Comparison of ENCODE assay signal across 12 cellular contexts in the genomic region with DNA sequence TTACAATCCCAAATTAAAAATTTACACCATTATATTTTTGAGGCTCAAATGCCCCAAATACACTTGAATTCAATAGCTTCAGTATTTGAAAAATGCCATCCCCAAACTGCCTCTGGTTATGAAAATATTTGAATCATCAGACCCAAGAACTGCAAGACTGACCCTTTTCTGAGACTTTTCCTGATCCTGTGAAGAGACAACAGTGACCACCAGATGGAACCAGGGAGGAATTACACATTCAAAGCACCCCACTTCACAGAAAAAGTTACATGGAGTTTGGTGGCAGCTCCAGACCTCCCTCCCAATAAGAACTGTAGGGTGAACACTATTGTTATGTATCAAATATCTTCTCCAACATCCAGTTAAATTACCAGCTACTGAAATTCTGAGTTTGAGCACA. TPM values are rescaled to one million over a fixed set of nuclear protein-coding genes. Genes with fewer than 3 reads are reported as not detected.
DNase-seq lines count a peak whose midpoint lies in the region; ATAC-seq and TF ChIP-seq lines count a peak whose summit lies in the region.
"Had no signal": no experiment of that assay in that cellular context is flagged by ENCODE, and none has a peak within 500 bp of the region (broad histone marks: within the 10 kb centered on the region; RNA-seq: fewer than 3 reads in every experiment).

No MANE protein-coding gene starts in this region.

- peaks cover 10% of the 10 kb centered on the region for H3K4me1 Mint-ChIP-seq in T-helper 17 cell
- H3K4me1 Mint-ChIP-seq: stimulated activated naive CD8-positive, alpha-beta T cell treated with anti-CD3 and anti-CD28 coated beads, Interleukin-15, amount 100 ng/mL, for 72 hours had no signal

- H3K27ac ChIP-seq in left ventricle myocardium inferior (replicated peaks) = no peak overlapping the region

- no peaks in the 10 kb centered on the region for H3K27me3 Mint-ChIP-seq in T-helper 17 cell
- H3K27me3 Mint-ChIP-seq: stimulated activated naive CD8-positive, alpha-beta T cell treated with anti-CD3 and anti-CD28 coated beads, Interleukin-15, amount 100 ng/mL, for 72 hours had no signal

- ATAC-seq in HG03139 (IDR thresholded peaks at IDR 0.05; ENCODE audit: unreplicated experiment) (no peak), T-helper 17 cell (no peak)
- ATAC-seq: stimulated activated naive CD8-positive, alpha-beta T cell treated with anti-CD3 and anti-CD28 coated beads, Interleukin-15, amount 100 ng/mL, for 72 hours had no signal

- H3K36me3 ChIP-seq in left ventricle myocardium inferior = peaks cover 95% of the 10 kb centered on the region

- intact Hi-C loops in left ventricle myocardium inferior (cut with micrococcal nuclease) (no loop called here), cardiac septum (cut with DNase I) (no loop called here)

- H3K9me3 ChIP-seq in left ventricle myocardium inferior (replicated peaks) (no peaks in the 10 kb centered on the region), T-helper 17 cell (ENCODE audit: control insufficient read depth, low read length, poor library complexity, severe bottlenecking) (no peaks in the 10 kb centered on the region)

- no peak overlapping the region for H3K4me3 Mint-ChIP-seq in T-helper 17 cell
- H3K4me3 Mint-ChIP-seq: stimulated activated naive CD8-positive, alpha-beta T cell treated with anti-CD3 and anti-CD28 coated beads, Interleukin-15, amount 100 ng/mL, for 72 hours had no signal

- H3K4me1 ChIP-seq in left ventricle myocardium inferior = no peaks in the 10 kb centered on the region

- H3K36me3 Mint-ChIP-seq in T-helper 17 cell (ENCODE audit: low read depth) = peaks cover 10% of the 10 kb centered on the region

- no peak overlapping the region for H3K27ac Mint-ChIP-seq in T-helper 17 cell
- H3K27ac Mint-ChIP-seq: stimulated activated naive CD8-positive, alpha-beta T cell treated with anti-CD3 and anti-CD28 coated beads, Interleukin-15, amount 100 ng/mL, for 72 hours had no signal

- H3K27me3 ChIP-seq in left ventricle myocardium inferior (ENCODE audit: low read depth) = no peaks in the 10 kb centered on the region

- TF ChIP-seq CTCF in left ventricle myocardium inferior (IDR thresholded peaks at IDR 0.05; ENCODE audit: borderline replicate concordance) = peak; percentile 14
- TF ChIP-seq CTCF in fibroblast of the aortic adventitia (IDR thresholded peaks at IDR 0.05; ENCODE audit: insufficient read depth, low read length) = peak; percentile 43

- DNase-seq in left ventricle myocardium inferior (no peak), cardiac septum (ENCODE audit: low spot score) (no peak), RPMI7951 (ENCODE audit: low read depth) (peak; percentile 9), fibroblast of the aortic adventitia (ENCODE audit: low read depth) (peak; percentile 20), LoVo (ENCODE audit: low spot score) (no peak), T-helper 17 cell (no peak)
- DNase-seq in activated CD4-positive, alpha-beta T cell treated with anti-CD3 and anti-CD28 coated beads, Interleukin-2, amount 50 U/mL, for 1 hour = no peak
- DNase-seq: activated CD8-positive, alpha-beta memory T cell treated with anti-CD3 and anti-CD28 coated beads, Interleukin-2, amount 50 U/mL, for 4 hours; NCI-H1436; stimulated activated CD4-positive, alpha-beta T cell treated with anti-CD3 and anti-CD28 coated beads, Interleukin-12 subunit alpha, Interleukin-12 subunit beta, amount 100 ng/mL, for 4 hours; stimulated activated naive CD8-positive, alpha-beta T cell treated with anti-CD3 and anti-CD28 coated beads, Interleukin-15, amount 100 ng/mL, for 72 hours had no signal

- H3K4me3 ChIP-seq in left ventricle myocardium inferior = no peak overlapping the region
- no peak overlapping the region for H3K4me3 ChIP-seq in fibroblast of the aortic adventitia (ENCODE audit: low read depth, low read length)

RNA-seq across cellular contexts. Expression of gene SCD5, which starts 44.0 kb away (rescaled TPM):
- total RNA-seq in left ventricle myocardium inferior (4.5 TPM), cardiac septum (2.1 TPM), fibroblast of the aortic adventitia (ENCODE audit: low replicate concordance) (18.0 and 22.8 TPM in 2 replicates), T-helper 17 cell (under 1 TPM; 0.60 to 0.65 TPM)
- 10.1 and 13.2 TPM in 2 replicates for total RNA-seq in RPMI7951 (2014; rRNA removed; shearing (Covaris generic))

RNA-seq across cellular contexts. Expression of gene SEC31A, which starts 48.4 kb away (rescaled TPM):
- total RNA-seq in left ventricle myocardium inferior (115 TPM), cardiac septum (140 TPM), fibroblast of the aortic adventitia (ENCODE audit: low replicate concordance) (392 and 400 TPM in 2 replicates), T-helper 17 cell (100 to 1,000 TPM; 141 to 160 TPM)
- 134 and 174 TPM in 2 replicates for total RNA-seq in RPMI7951 (2014; rRNA removed; shearing (Covaris generic))

RNA-seq across cellular contexts. Expression of gene THAP9, which starts 57.9 kb away (rescaled TPM):
- total RNA-seq in left ventricle myocardium inferior = 5.6 TPM
- total RNA-seq in cardiac septum = 6.0 TPM
- 1.9 and 3.1 TPM in 2 replicates for total RNA-seq in RPMI7951 (2014; rRNA removed; shearing (Covaris generic))
- total RNA-seq in fibroblast of the aortic adventitia (ENCODE audit: low replicate concordance) = 2.9 and 7.1 TPM in 2 replicates
- 1 to 10 TPM; 3.5 to 4.9 TPM for total RNA-seq in T-helper 17 cell

Comparison
In these comparisons a context has a peak if more than half of its experiments do, and no peak if none do; other contexts are left out.
1. DNase-seq: peak in RPMI7951 (single experiment) and fibroblast of the aortic adventitia (single experiment); none in left ventricle myocardium inferior (single experiment), cardiac septum (single experiment), LoVo (single experiment), T-helper 17 cell (0 of 3) and activated CD4-positive, alpha-beta T cell treated with anti-CD3 and anti-CD28 coated beads, Interleukin-2, amount 50 U/mL, for 1 hour (single experiment).